17 cellular contexts compared by ENCODE assay signal in genomic region chr3:56123487-56123886, GRCh38.
"Had no signal": no experiment of that assay in that cellular context is flagged by ENCODE, and none has a peak within 500 bp of the region (broad histone marks: within the 10 kb centered on the region; RNA-seq: fewer than 3 reads in every experiment).

No MANE protein-coding gene starts in this region.

- H3K4me3 ChIP-seq: stomach, thoracic aorta had no signal

- DNase-seq: activated CD4-positive, alpha-beta T cell treated with anti-CD3 and anti-CD28 coated beads, Interleukin-2, amount 50 U/mL, for 1 hour; activated naive CD4-positive, alpha-beta T cell treated with Interleukin-2 at 50 U/mL for 16 hours; activated naive CD8-positive, alpha-beta T cell treated with anti-CD3 and anti-CD28 coated beads, Interleukin-2, amount 50 U/mL, for 24 hours; aorta; cerebellar nuclear complex; effector CD8-positive, alpha-beta T cell; foreskin fibroblast; glutamatergic neuron; hypothalamus; mammary epithelial cell; naive B cell; stimulated activated CD4-positive, alpha-beta T cell treated with anti-CD3 and anti-CD28 coated beads, Interleukin-12 subunit alpha, Interleukin-12 subunit beta, amount 100 ng/mL, for 4 hours; stimulated activated CD4-positive, alpha-beta T cell treated with anti-CD3 and anti-CD28 coated beads, Interleukin-2, amount 100 ng/mL, for 24 hours; stomach had no signal

- H3K27me3 Mint-ChIP-seq: activated naive CD8-positive, alpha-beta T cell treated with anti-CD3 and anti-CD28 coated beads, Interleukin-2, amount 50 U/mL, for 24 hours had no signal

- H3K4me3 Mint-ChIP-seq: activated naive CD8-positive, alpha-beta T cell treated with anti-CD3 and anti-CD28 coated beads, Interleukin-2, amount 50 U/mL, for 24 hours; naive B cell had no signal

- H3K9me3 Mint-ChIP-seq: activated naive CD8-positive, alpha-beta T cell treated with anti-CD3 and anti-CD28 coated beads, Interleukin-2, amount 50 U/mL, for 24 hours had no signal

- H3K36me3 Mint-ChIP-seq: naive B cell had no signal

- H3K36me3 ChIP-seq: stomach, thoracic aorta had no signal

- H3K9me3 ChIP-seq: stomach, thoracic aorta had no signal

- ATAC-seq: activated CD4-positive, CD25-positive, alpha-beta regulatory T cell treated with anti-CD3 and anti-CD28 coated beads, Interleukin-2, amount 50 U/mL, for 24 hours; activated naive CD8-positive, alpha-beta T cell treated with anti-CD3 and anti-CD28 coated beads, Interleukin-2, amount 50 U/mL, for 24 hours; left lobe of liver had no signal

- H3K27ac Mint-ChIP-seq: activated naive CD8-positive, alpha-beta T cell treated with anti-CD3 and anti-CD28 coated beads, Interleukin-2, amount 50 U/mL, for 24 hours; naive B cell had no signal

- H3K4me1 Mint-ChIP-seq: activated naive CD8-positive, alpha-beta T cell treated with anti-CD3 and anti-CD28 coated beads, Interleukin-2, amount 50 U/mL, for 24 hours; naive B cell had no signal

- H3K27ac ChIP-seq: stomach, thoracic aorta had no signal

- H3K27me3 ChIP-seq: stomach had no signal

- H3K4me1 ChIP-seq: stomach had no signal
